Comparison of ENCODE assay signal across 31 cellular contexts in the genomic region with DNA sequence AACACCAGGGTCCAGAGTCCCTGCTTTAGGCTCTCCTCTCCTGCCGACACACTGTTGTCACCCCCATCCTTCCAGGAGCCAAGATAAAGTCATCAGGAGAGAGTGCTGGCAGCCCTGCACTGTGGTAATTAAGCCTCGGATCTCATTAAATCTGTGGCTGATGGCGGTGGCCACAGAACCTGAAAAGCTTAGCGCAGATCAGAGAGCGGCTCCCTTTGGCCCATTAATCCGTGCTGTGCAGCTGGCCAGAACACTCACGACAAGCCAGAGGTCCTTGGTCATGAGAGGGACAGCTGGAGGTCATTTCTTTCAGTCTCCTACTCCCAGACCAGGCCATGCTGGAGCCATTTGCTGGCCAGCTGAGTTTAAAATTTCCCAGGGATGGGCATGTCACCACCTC. TPM values are rescaled to one million over a fixed set of nuclear protein-coding genes. Genes with fewer than 3 reads are reported as not detected.
A peak's percentile ranks its signal among the peaks of the same experiment; 100 is the strongest.
DNase-seq lines count a peak whose midpoint lies in the region; ATAC-seq, FAIRE-seq and TF ChIP-seq lines count a peak whose summit lies in the region.
"Had no signal": no experiment of that assay in that cellular context is flagged by ENCODE, and none has a peak within 500 bp of the region (broad histone marks: within the 10 kb centered on the region; RNA-seq: fewer than 3 reads in every experiment).

No MANE protein-coding gene starts in this region.

- H4K20me1 ChIP-seq in OCI-LY7 (ENCODE audit: insufficient read depth, low read length) = no peaks in the 10 kb centered on the region
- no peaks in the 10 kb centered on the region for H4K20me1 ChIP-seq in smooth muscle cell (ENCODE audit: low read depth)

- H3F3A ChIP-seq in smooth muscle cell (ENCODE audit: low read depth) = no peaks in the 10 kb centered on the region

- no CpG with 5 or more reads among the region's 7 CpGs for WGBS in mesendoderm (ENCODE audit: extremely low coverage, insufficient coverage, low lambda C conversion rate)
- WGBS in smooth muscle cell (ENCODE audit: low lambda C conversion rate) = 70% methylated on average over 7 of the region's 7 CpGs

- POLR2A ChIA-PET in activated CD8-positive, alpha-beta T cell treated with anti-CD3 and anti-CD28 coated beads, Interleukin-2, amount 10 ng/mL, durations not matched to agents 7 days and 5 days (lab: Charles Lee) = interaction anchor here (0.8 kb wide), 1 partner anchor 179 kb away, joined by 3 read pairs; no protein-coding TSS in a partner anchor
- POLR2A ChIA-PET in activated CD8-positive, alpha-beta T cell treated with anti-CD3 and anti-CD28 coated beads for 36 hours (lab: Charles Lee) = interaction anchor here (0.6 to 10.0 kb wide), 4 partner anchors 66 to 425 kb away, joined by 3 to 160 read pairs (median 3); partner anchors contain the start of gene STMN1
- POLR2A ChIA-PET in OCI-LY7 (lab: Charles Lee) = interaction anchor here (0.6 to 1.4 kb wide), 4 partner anchors 97 to 210 kb away, joined by 3 to 8 read pairs (median 4); no protein-coding TSS in a partner anchor

- no peak for ATAC-seq in activated CD8-positive, alpha-beta T cell treated with anti-CD3 and anti-CD28 coated beads, Interleukin-2, amount 10 ng/mL, durations not matched to agents 7 days and 5 days
- ATAC-seq in activated CD8-positive, alpha-beta T cell treated with anti-CD3 and anti-CD28 coated beads for 36 hours = no peak
- ATAC-seq in GM21717 (IDR thresholded peaks at IDR 0.05; ENCODE audit: unreplicated experiment) (no peak), GM18861 (IDR thresholded peaks at IDR 0.05; ENCODE audit: unreplicated experiment) (no peak)
- ATAC-seq: gastrocnemius medialis, lower lobe of right lung, Panc1 had no signal

- FAIRE-seq in GM19239 (lab: Jason Lieb, UNC) = no peak

- H3K9me3 ChIP-seq in OCI-LY7 (ENCODE audit: low read length) (no peaks in the 10 kb centered on the region), smooth muscle cell (replicated peaks; ENCODE audit: low read depth) (no peaks in the 10 kb centered on the region)
- H3K9me3 ChIP-seq: esophagus squamous epithelium, gastrocnemius medialis, lower lobe of right lung, sigmoid colon, transverse colon had no signal

- no TSS peak for BruUV-seq in OCI-LY7 (replicated peaks; lab: Mats Ljungman, UMichigan)

- H3K4ac ChIP-seq in mesendoderm (ENCODE audit: low read depth, low read length) = no peak overlapping the region

- intact Hi-C loops in activated CD8-positive, alpha-beta T cell treated with anti-CD3 and anti-CD28 coated beads for 36 hours (cut with micrococcal nuclease) = loop anchor here (2.0 kb wide), 1 partner anchor 95 kb away; no protein-coding TSS in a partner anchor
- intact Hi-C loops in OCI-LY7 (cut with micrococcal nuclease; ENCODE audit: unreplicated experiment) = loop anchor here (2.0 kb wide), 1 partner anchor 179 kb away; no protein-coding TSS in a partner anchor

- no peaks in the 10 kb centered on the region for H3K9me3 Mint-ChIP-seq in activated CD8-positive, alpha-beta T cell treated with anti-CD3 and anti-CD28 coated beads, Interleukin-2, amount 10 ng/mL, durations not matched to agents 7 days and 5 days (ENCODE audit: insufficient read depth)
- no peaks in the 10 kb centered on the region for H3K9me3 Mint-ChIP-seq in activated CD8-positive, alpha-beta T cell treated with anti-CD3 and anti-CD28 coated beads for 36 hours
- H3K9me3 Mint-ChIP-seq: CD14-positive monocyte had no signal

- H3K79me2 ChIP-seq in OCI-LY7 (ENCODE audit: insufficient read depth, low read depth, low read length) (no peaks in the 10 kb centered on the region), mesendoderm (ENCODE audit: control insufficient read depth, insufficient read depth, low read length) (no peaks in the 10 kb centered on the region), smooth muscle cell (ENCODE audit: low read depth) (no peaks in the 10 kb centered on the region)

- H3K27me3 Mint-ChIP-seq in activated CD8-positive, alpha-beta T cell treated with anti-CD3 and anti-CD28 coated beads, Interleukin-2, amount 10 ng/mL, durations not matched to agents 7 days and 5 days (ENCODE audit: low read depth) = peaks cover 3% of the 10 kb centered on the region
- no peaks in the 10 kb centered on the region for H3K27me3 Mint-ChIP-seq in activated CD8-positive, alpha-beta T cell treated with anti-CD3 and anti-CD28 coated beads for 36 hours

- no peaks in the 10 kb centered on the region for H3K9me2 ChIP-seq in OCI-LY7 (ENCODE audit: insufficient read depth, low read length)

- no peaks in the 10 kb centered on the region for H3K79me1 ChIP-seq in mesendoderm (ENCODE audit: low read length)

- H3K4me3 ChIP-seq in OCI-LY7 (ENCODE audit: low read depth, low read length, poor library complexity, severe bottlenecking) (no peak overlapping the region), mesendoderm (ENCODE audit: low read length) (no peak overlapping the region), smooth muscle cell (no peak overlapping the region)
- H3K4me3 ChIP-seq: hepatocyte, lower lobe of right lung, sigmoid colon, transverse colon had no signal

- H3K36me3 ChIP-seq in OCI-LY7 (ENCODE audit: insufficient read depth, low read length) = no peaks in the 10 kb centered on the region
- no peaks in the 10 kb centered on the region for H3K36me3 ChIP-seq in mesendoderm (ENCODE audit: control insufficient read depth, insufficient read depth, low read length)
- H3K36me3 ChIP-seq in smooth muscle cell (ENCODE audit: low read depth) = no peaks in the 10 kb centered on the region
- H3K36me3 ChIP-seq: esophagus squamous epithelium, gastrocnemius medialis, lower lobe of right lung, sigmoid colon, transverse colon had no signal

- H3K18ac ChIP-seq in mesendoderm (ENCODE audit: low read length) = peak overlapping the region; percentile 6

- H3K36me3 Mint-ChIP-seq in activated CD8-positive, alpha-beta T cell treated with anti-CD3 and anti-CD28 coated beads, Interleukin-2, amount 10 ng/mL, durations not matched to agents 7 days and 5 days (ENCODE audit: low read depth) = peaks cover 2% of the 10 kb centered on the region
- no peaks in the 10 kb centered on the region for H3K36me3 Mint-ChIP-seq in activated CD8-positive, alpha-beta T cell treated with anti-CD3 and anti-CD28 coated beads for 36 hours (ENCODE audit: low read depth)

- peak overlapping the region; percentile 99; the same call in 1 of the 2 replicates for H2AFZ ChIP-seq in OCI-LY7 (ENCODE audit: low read length)
- peak overlapping the region; percentile 49 for H2AFZ ChIP-seq in smooth muscle cell (ENCODE audit: low read depth)

- H2BK5ac ChIP-seq in mesendoderm (ENCODE audit: low read length) = no peak overlapping the region

- H4K5ac ChIP-seq in mesendoderm (ENCODE audit: low read length) = no peak overlapping the region

- no peak overlapping the region for H4K8ac ChIP-seq in mesendoderm (ENCODE audit: low read depth, low read length)

- H3K9ac ChIP-seq in mesendoderm (ENCODE audit: low read length) = no peak overlapping the region
- no peak overlapping the region for H3K9ac ChIP-seq in smooth muscle cell (ENCODE audit: low read depth)

- TF ChIP-seq CTCF in activated CD8-positive, alpha-beta T cell treated with anti-CD3 and anti-CD28 coated beads for 36 hours (IDR thresholded peaks at IDR 0.05) = no peak
- TF ChIP-seq CTCF in OCI-LY7 (conservative IDR thresholded peaks at IDR 0.05; ENCODE audit: low read length) (no peak), smooth muscle cell (IDR thresholded peaks at IDR 0.05; ENCODE audit: borderline replicate concordance, insufficient read depth, poor library complexity, severe bottlenecking) (no peak)

- no peak for DNase-seq in activated CD8-positive, alpha-beta T cell treated with anti-CD3 and anti-CD28 coated beads, Interleukin-2, amount 10 ng/mL, durations not matched to agents 7 days and 5 days
- DNase-seq in activated CD8-positive, alpha-beta T cell treated with anti-CD3 and anti-CD28 coated beads for 36 hours = no peak
- DNase-seq in OCI-LY7 (ENCODE audit: low spot score) = no peak
- DNase-seq in mesendoderm = no peak
- DNase-seq in smooth muscle cell (lab: John Stamatoyannopoulos, UW; ENCODE audit: unreplicated experiment) = no peak
- DNase-seq in GM19239 (ENCODE audit: insufficient read length, low spot score) = no peak
- DNase-seq: 8988T; activated CD4-positive, alpha-beta T cell treated with anti-CD3 and anti-CD28 coated beads, Interleukin-2, amount 50 U/mL, for 48 hours; activated CD4-positive, CD25-positive, alpha-beta regulatory T cell treated with anti-CD3 and anti-CD28 coated beads, Interleukin-2, amount 50 U/mL, for 72 hours; activated naive CD4-positive, alpha-beta T cell treated with anti-CD3 and anti-CD28 coated beads, Interleukin-2, amount 50 U/mL, for 16 hours; amniotic stem cell; dorsolateral prefrontal cortex; esophagus squamous epithelium; H7; Kasumi-1; kidney glomerular epithelial cell; lower lobe of right lung; NCI-H1417 treated with DMSO at 0.1 percent for 48 hours; NCI-H2029 treated with DMSO at 0.1 percent for 48 hours; Right ventricle myocardium superior; sigmoid colon; stimulated activated CD4-positive, alpha-beta T cell treated with anti-CD3 and anti-CD28 coated beads, Interleukin-4, amount 100 ng/mL, for 24 hours; transverse colon had no signal

- peaks cover 24% of the 10 kb centered on the region for H3K4me1 Mint-ChIP-seq in activated CD8-positive, alpha-beta T cell treated with anti-CD3 and anti-CD28 coated beads, Interleukin-2, amount 10 ng/mL, durations not matched to agents 7 days and 5 days (ENCODE audit: low read depth)
- H3K4me1 Mint-ChIP-seq in activated CD8-positive, alpha-beta T cell treated with anti-CD3 and anti-CD28 coated beads for 36 hours (ENCODE audit: low read depth) = peaks cover 12% of the 10 kb centered on the region

- no peak overlapping the region for H3K23ac ChIP-seq in mesendoderm (ENCODE audit: low read length)

- no peak overlapping the region for H3K4me3 Mint-ChIP-seq in activated CD8-positive, alpha-beta T cell treated with anti-CD3 and anti-CD28 coated beads, Interleukin-2, amount 10 ng/mL, durations not matched to agents 7 days and 5 days
- no peak overlapping the region for H3K4me3 Mint-ChIP-seq in activated CD8-positive, alpha-beta T cell treated with anti-CD3 and anti-CD28 coated beads for 36 hours
- H3K4me3 Mint-ChIP-seq: CD14-positive monocyte had no signal

- H2BK15ac ChIP-seq in mesendoderm (replicated peaks; ENCODE audit: low read depth) = no peak overlapping the region

- H3K27me3 ChIP-seq in mesendoderm (ENCODE audit: insufficient read depth, low read length, poor library complexity) (no peaks in the 10 kb centered on the region), smooth muscle cell (ENCODE audit: low read depth) (no peaks in the 10 kb centered on the region)
- H3K27me3 ChIP-seq: dorsolateral prefrontal cortex, esophagus squamous epithelium, gastrocnemius medialis, hepatocyte, sigmoid colon, transverse colon had no signal

- H3K4me1 ChIP-seq in OCI-LY7 (ENCODE audit: insufficient read depth, low read length, poor library complexity, severe bottlenecking) (peaks cover 20% of the 10 kb centered on the region), mesendoderm (ENCODE audit: control insufficient read depth, low read depth, low read length) (peaks cover 6% of the 10 kb centered on the region), smooth muscle cell (ENCODE audit: low read depth) (peaks cover 13% of the 10 kb centered on the region)

- H3K56ac ChIP-seq in mesendoderm (ENCODE audit: low read length) = peak overlapping the region; percentile 17

- H3K4me2 ChIP-seq in OCI-LY7 (ENCODE audit: low read length) (no peak overlapping the region), mesendoderm (ENCODE audit: low read length) (no peak overlapping the region), smooth muscle cell (no peak overlapping the region)

- no peak overlapping the region for H2AK5ac ChIP-seq in mesendoderm (ENCODE audit: low read length)

- no peak overlapping the region for H2BK120ac ChIP-seq in mesendoderm (ENCODE audit: low read depth, low read length)

- H3K27ac ChIP-seq in OCI-LY7 (ENCODE audit: low read depth, low read length, poor library complexity, severe bottlenecking) (no peak overlapping the region), mesendoderm (ENCODE audit: low read depth, low read length) (no peak overlapping the region), smooth muscle cell (ENCODE audit: low read depth) (no peak overlapping the region)

- peak overlapping the region; percentile 3 for H3K27ac Mint-ChIP-seq in activated CD8-positive, alpha-beta T cell treated with anti-CD3 and anti-CD28 coated beads, Interleukin-2, amount 10 ng/mL, durations not matched to agents 7 days and 5 days
- no peak overlapping the region for H3K27ac Mint-ChIP-seq in activated CD8-positive, alpha-beta T cell treated with anti-CD3 and anti-CD28 coated beads for 36 hours
- H3K27ac Mint-ChIP-seq: CD14-positive monocyte had no signal

- CTCF ChIA-PET in activated CD8-positive, alpha-beta T cell treated with anti-CD3 and anti-CD28 coated beads, Interleukin-2, amount 10 ng/mL, durations not matched to agents 7 days and 5 days (lab: Charles Lee) = interaction anchor here (0.7 to 12.9 kb wide), 5 partner anchors 9 to 100 kb away, joined by 3 to 610 read pairs (median 3); partner anchors contain the start of gene STMN1
- CTCF ChIA-PET in activated CD8-positive, alpha-beta T cell treated with anti-CD3 and anti-CD28 coated beads for 36 hours (lab: Charles Lee) = interaction anchor here (0.9 to 12.6 kb wide), 5 partner anchors 9 to 141 kb away, joined by 3 to 417 read pairs (median 3); partner anchors contain the start of gene STMN1
- CTCF ChIA-PET in OCI-LY7 (lab: Charles Lee; ENCODE audit: unreplicated experiment) = interaction anchor here (0.5 to 1.0 kb wide), 2 partner anchors 92 to 103 kb away, joined by 3 read pairs; no protein-coding TSS in a partner anchor

RNA-seq across cellular contexts. Expression of gene PAFAH2, which starts 1.6 kb away (rescaled TPM):
- 10 to 100 TPM in 1 of 2 experiments, 1 to 10 TPM in 1; 9.1 to 10.9 TPM for total RNA-seq in activated CD8-positive, alpha-beta T cell treated with anti-CD3 and anti-CD28 coated beads, Interleukin-2, amount 10 ng/mL, durations not matched to agents 7 days and 5 days
- 1 to 10 TPM; 7.4 to 8.0 TPM for total RNA-seq in activated CD8-positive, alpha-beta T cell treated with anti-CD3 and anti-CD28 coated beads for 36 hours
- 2.9 and 4.1 TPM in 2 replicates for total RNA-seq in OCI-LY7 (2014; rRNA removed; shearing (Covaris generic))
- total RNA-seq in OCI-LY7 (2022) (7.3 and 8.7 TPM in 2 replicates), smooth muscle cell (9.2 and 9.4 TPM in 2 replicates)
- polyA plus RNA-seq in mesendoderm (2013, experiment 1 of 2) = 4.6 TPM
- 4.5 TPM for polyA plus RNA-seq in mesendoderm (2013, experiment 2 of 2)
- polyA plus RNA-seq in smooth muscle cell = 9.6 and 13.2 TPM in 2 replicates

RNA-seq across cellular contexts. Expression of gene EXTL1, which starts 22.2 kb away (rescaled TPM):
- total RNA-seq in activated CD8-positive, alpha-beta T cell treated with anti-CD3 and anti-CD28 coated beads, Interleukin-2, amount 10 ng/mL, durations not matched to agents 7 days and 5 days = not detected
- not detected for total RNA-seq in activated CD8-positive, alpha-beta T cell treated with anti-CD3 and anti-CD28 coated beads for 36 hours
- not detected in 2 replicates for total RNA-seq in OCI-LY7 (2014; rRNA removed; shearing (Covaris generic))
- total RNA-seq in OCI-LY7 (2022) = 0.26 and 0.67 TPM in 2 replicates
- 0.21 TPM for polyA plus RNA-seq in mesendoderm (2013, experiment 1 of 2)
- polyA plus RNA-seq in mesendoderm (2013, experiment 2 of 2) = 0.17 TPM
- 11.2 and 14.1 TPM in 2 replicates for total RNA-seq in smooth muscle cell
- 9.2 and 25.8 TPM in 2 replicates for polyA plus RNA-seq in smooth muscle cell
- total RNA-seq: esophagus squamous epithelium; T-helper 2 cell treated with Interferon-gamma antibody and Interleukin-4, amounts not matched to agents 100 ng/mL and 5 ng/mL, for 36 hours had no signal
- polyA plus RNA-seq: CD14-positive monocyte had no signal

RNA-seq across cellular contexts. Expression of gene SLC30A2, which starts 46.5 kb away (rescaled TPM):
- total RNA-seq in activated CD8-positive, alpha-beta T cell treated with anti-CD3 and anti-CD28 coated beads, Interleukin-2, amount 10 ng/mL, durations not matched to agents 7 days and 5 days = not detected
- total RNA-seq in activated CD8-positive, alpha-beta T cell treated with anti-CD3 and anti-CD28 coated beads for 36 hours = not detected
- total RNA-seq in OCI-LY7 (2014; rRNA removed; shearing (Covaris generic)) = not detected in 2 replicates
- total RNA-seq in OCI-LY7 (2022) (not detected in 2 replicates), smooth muscle cell (0.27 TPM in 1 of 2 replicates, not detected in the other)
- 0.35 TPM for polyA plus RNA-seq in mesendoderm (2013, experiment 1 of 2)
- polyA plus RNA-seq in mesendoderm (2013, experiment 2 of 2) = 0.41 TPM
- polyA plus RNA-seq in smooth muscle cell = 0.53 and 0.56 TPM in 2 replicates
- total RNA-seq: cerebellum; esophagus squamous epithelium; lower lobe of right lung; T-helper 2 cell treated with Interferon-gamma antibody and Interleukin-4, amounts not matched to agents 100 ng/mL and 5 ng/mL, for 36 hours had no signal
- polyA plus RNA-seq: CD14-positive monocyte had no signal
